In the genomic region with DNA sequence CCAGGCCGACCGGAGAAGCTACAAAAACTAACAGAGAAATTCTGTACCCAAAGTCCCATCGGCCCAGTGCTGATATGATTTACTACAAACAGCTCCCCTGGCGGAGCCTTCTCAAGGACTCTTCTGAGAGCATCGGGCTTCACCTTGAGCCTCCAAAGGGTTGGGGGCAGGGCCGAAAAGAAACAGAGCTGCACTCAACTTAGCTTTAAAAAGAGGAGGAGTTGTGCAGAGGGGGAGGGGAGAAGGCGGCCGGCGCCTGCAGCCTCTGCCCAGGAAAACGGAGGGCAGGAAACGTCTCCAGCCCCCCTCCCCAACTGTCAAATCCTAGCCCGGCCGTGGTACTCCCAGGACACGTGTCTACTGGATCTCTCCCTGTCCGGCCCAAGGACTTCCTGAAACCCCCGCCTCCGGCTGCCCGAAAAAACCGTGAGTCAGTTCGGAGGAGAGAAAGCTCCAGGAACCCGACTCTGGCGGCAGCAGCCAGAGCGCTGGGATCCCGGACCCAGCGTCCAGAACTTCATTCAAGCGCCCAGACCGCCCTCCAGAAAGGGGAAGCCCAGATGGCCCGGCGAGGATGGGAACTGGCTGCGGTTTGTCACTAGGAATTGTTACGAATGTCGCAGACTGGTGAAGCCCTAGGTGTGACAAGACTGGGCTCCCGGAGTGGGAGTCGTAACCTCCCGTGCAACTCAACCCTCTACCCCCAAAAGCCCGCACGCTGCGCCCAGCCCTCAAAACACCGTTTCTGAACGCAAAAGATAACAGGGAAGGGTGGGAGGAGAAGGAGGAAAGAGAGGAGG, we compare ENCODE assay signal across 8 cellular contexts. TPM values are rescaled to one million over a fixed set of nuclear protein-coding genes. Genes with fewer than 3 reads are reported as not detected.
DNase-seq lines count a peak whose midpoint lies in the region; ATAC-seq and TF ChIP-seq lines count a peak whose summit lies in the region.

No MANE protein-coding gene starts in this region.

- no peak overlapping the region for H3K23ac ChIP-seq in neuronal stem cell (ENCODE audit: low read depth, low read length, poor library complexity)

- H3K4ac ChIP-seq in neuronal stem cell (ENCODE audit: low read length) = no peak overlapping the region

- H3K27ac Mint-ChIP-seq in activated T-helper 1 cell treated with anti-CD3 and anti-CD28 coated beads, Interleukin-12 subunit alpha, Interleukin-12 subunit beta, Interleukin-2, Interleukin-4 antibody, amounts not matched to agents 30 ng/mL and 10 ng/mL and 1 ng/mL, durations not matched to agents 14 hours and 24 hours and 36 hours = no peak overlapping the region
- no peak overlapping the region for H3K27ac Mint-ChIP-seq in Caco-2 (ENCODE audit: unreplicated experiment)

- peaks cover 49% of the 10 kb centered on the region for H3K27me3 Mint-ChIP-seq in activated T-helper 1 cell treated with anti-CD3 and anti-CD28 coated beads, Interleukin-12 subunit alpha, Interleukin-12 subunit beta, Interleukin-2, Interleukin-4 antibody, amounts not matched to agents 30 ng/mL and 10 ng/mL and 1 ng/mL, durations not matched to agents 14 hours and 24 hours and 36 hours (ENCODE audit: insufficient read depth)
- H3K27me3 Mint-ChIP-seq in Caco-2 (ENCODE audit: insufficient read depth, unreplicated experiment) = peaks cover 2% of the 10 kb centered on the region

- H3K79me1 ChIP-seq in neuronal stem cell (ENCODE audit: low read depth, low read length) = no peaks in the 10 kb centered on the region

- H3K18ac ChIP-seq in neuronal stem cell (ENCODE audit: low read length) = no peak overlapping the region

- H3K9me3 ChIP-seq in neuronal stem cell (replicated peaks in 1 of 2; ENCODE audit: control insufficient read depth in 2 of 2, insufficient read depth in 1 of 2, low read depth in 1 of 2, low read length in 2 of 2) (no peaks in the 10 kb centered on the region), Caco-2 (no peaks in the 10 kb centered on the region)

- H3K36me3 Mint-ChIP-seq in activated T-helper 1 cell treated with anti-CD3 and anti-CD28 coated beads, Interleukin-12 subunit alpha, Interleukin-12 subunit beta, Interleukin-2, Interleukin-4 antibody, amounts not matched to agents 30 ng/mL and 10 ng/mL and 1 ng/mL, durations not matched to agents 14 hours and 24 hours and 36 hours (ENCODE audit: low read depth) = peaks cover 2% of the 10 kb centered on the region
- no peaks in the 10 kb centered on the region for H3K36me3 Mint-ChIP-seq in Caco-2 (ENCODE audit: insufficient read depth, unreplicated experiment)

- H3K4me1 Mint-ChIP-seq in activated T-helper 1 cell treated with anti-CD3 and anti-CD28 coated beads, Interleukin-12 subunit alpha, Interleukin-12 subunit beta, Interleukin-2, Interleukin-4 antibody, amounts not matched to agents 30 ng/mL and 10 ng/mL and 1 ng/mL, durations not matched to agents 14 hours and 24 hours and 36 hours (ENCODE audit: low read depth) = peaks cover 18% of the 10 kb centered on the region
- H3K4me1 Mint-ChIP-seq in Caco-2 (ENCODE audit: low read depth, unreplicated experiment) = no peaks in the 10 kb centered on the region

- H3K4me3 ChIP-seq in neuronal stem cell (ENCODE audit: low read length in 2 of 2) (peak overlapping the region; percentile 63 to 79), Caco-2 (ENCODE audit: low read depth, low read length) (no peak overlapping the region)

- no peak overlapping the region for H4K8ac ChIP-seq in neuronal stem cell (ENCODE audit: low read depth, low read length)

- no peak overlapping the region for H2AK5ac ChIP-seq in neuronal stem cell (ENCODE audit: low read depth, low read length)

- H3K14ac ChIP-seq in neuronal stem cell (ENCODE audit: low read length) = no peak overlapping the region

- no peak overlapping the region for H4K91ac ChIP-seq in neuronal stem cell (ENCODE audit: low read depth, low read length, poor library complexity)

- peak overlapping the region; percentile 92 for H3K4me2 ChIP-seq in neuronal stem cell (ENCODE audit: insufficient read depth, low read length, poor library complexity, severe bottlenecking)

- DNase-seq in CD1c-positive myeloid dendritic cell (ENCODE audit: extremely low spot score) = peak; percentile 51
- peak; percentile 4 for DNase-seq in MV-4-11 (lab: John Stamatoyannopoulos, UW)
- DNase-seq in activated T-helper 1 cell treated with anti-CD3 and anti-CD28 coated beads, Interleukin-12 subunit alpha, Interleukin-12 subunit beta, Interleukin-2, Interleukin-4 antibody, amounts not matched to agents 30 ng/mL and 10 ng/mL and 1 ng/mL, durations not matched to agents 14 hours and 24 hours and 36 hours (ENCODE audit: low spot score) = no peak
- peak; percentile 19 for DNase-seq in globus pallidus (ENCODE audit: low spot score)
- peak; percentile 78 for DNase-seq in neuronal stem cell (ENCODE audit: low spot score)
- DNase-seq in Caco-2 = no peak

- H2BK120ac ChIP-seq in neuronal stem cell (ENCODE audit: low read depth, low read length) = no peak overlapping the region

- WGBS in neuronal stem cell (ENCODE audit: extremely low coverage in 2 of 2, insufficient read length in 2 of 2, insufficient replicate concordance in 1 of 2), 2 donors = no CpG with 5 or more reads among the region's 40 CpGs

- peak overlapping the region; percentile 98 for H2AFZ ChIP-seq in neuronal stem cell (ENCODE audit: low read length)

- POLR2A ChIA-PET in Caco-2 (lab: Charles Lee) = no interaction called here

- no TSS peak for BruUV-seq in Caco-2 (replicated peaks; lab: Mats Ljungman, UMichigan)

- H3K9ac ChIP-seq in neuronal stem cell (ENCODE audit: low read depth, low read length, poor library complexity) = no peak overlapping the region

- no peak overlapping the region for H3K27ac ChIP-seq in neuronal stem cell (replicated peaks; ENCODE audit: low read length)

- no peak for TF ChIP-seq CTCF in Caco-2 (IDR thresholded peaks at IDR 0.05; ENCODE audit: insufficient read depth in 1 of 2, low read depth in 1 of 2, low read length in 1 of 2, severe bottlenecking in 1 of 2, unreplicated experiment in 1 of 2)

- no peaks in the 10 kb centered on the region for H3K27me3 ChIP-seq in neuronal stem cell (ENCODE audit: control insufficient read depth in 3 of 3, insufficient read depth in 3 of 3, low read depth in 1 of 3, low read length in 3 of 3)
- no peaks in the 10 kb centered on the region for H3K27me3 ChIP-seq in Caco-2 (replicated peaks; ENCODE audit: control insufficient read depth, insufficient read depth, low read length)

- ATAC-seq in GM18909 (IDR thresholded peaks at IDR 0.05; ENCODE audit: poor library complexity, unreplicated experiment) = peak; percentile 61
- no peak for ATAC-seq in HG03108 (IDR thresholded peaks at IDR 0.05; ENCODE audit: unreplicated experiment)

- H3K36me3 ChIP-seq in neuronal stem cell (replicated peaks in 1 of 2; ENCODE audit: control insufficient read depth in 2 of 2, insufficient read depth in 2 of 2, low read length in 2 of 2) (no peaks in the 10 kb centered on the region), Caco-2 (ENCODE audit: control insufficient read depth, insufficient read depth, low read length) (no peaks in the 10 kb centered on the region)

- peak overlapping the region; percentile 42 for H3K4me3 Mint-ChIP-seq in activated T-helper 1 cell treated with anti-CD3 and anti-CD28 coated beads, Interleukin-12 subunit alpha, Interleukin-12 subunit beta, Interleukin-2, Interleukin-4 antibody, amounts not matched to agents 30 ng/mL and 10 ng/mL and 1 ng/mL, durations not matched to agents 14 hours and 24 hours and 36 hours
- H3K4me3 Mint-ChIP-seq in Caco-2 (ENCODE audit: unreplicated experiment) = no peak overlapping the region

- H3K9me3 Mint-ChIP-seq in activated T-helper 1 cell treated with anti-CD3 and anti-CD28 coated beads, Interleukin-12 subunit alpha, Interleukin-12 subunit beta, Interleukin-2, Interleukin-4 antibody, amounts not matched to agents 30 ng/mL and 10 ng/mL and 1 ng/mL, durations not matched to agents 14 hours and 24 hours and 36 hours = no peaks in the 10 kb centered on the region
- H3K9me3 Mint-ChIP-seq in Caco-2 (ENCODE audit: unreplicated experiment) = no peaks in the 10 kb centered on the region

- peaks cover 1 to 10% of the 10 kb centered on the region in 2 donors for H3K4me1 ChIP-seq in neuronal stem cell (ENCODE audit: control insufficient read depth in 2 of 2, insufficient read depth in 1 of 2, low read depth in 1 of 2, low read length in 2 of 2)
- no peaks in the 10 kb centered on the region for H3K4me1 ChIP-seq in Caco-2

- intact Hi-C loops in activated T-helper 1 cell treated with anti-CD3 and anti-CD28 coated beads, Interleukin-12 subunit alpha, Interleukin-12 subunit beta, Interleukin-2, Interleukin-4 antibody, amounts not matched to agents 30 ng/mL and 10 ng/mL and 1 ng/mL, durations not matched to agents 14 hours and 24 hours and 36 hours (cut with micrococcal nuclease) = no loop called here
- intact Hi-C loops in Caco-2 (cut with micrococcal nuclease; ENCODE audit: unreplicated experiment) = no loop called here

- CTCF ChIA-PET in Caco-2 (lab: Charles Lee) = no interaction called here

- peak overlapping the region; percentile 7 for H2BK15ac ChIP-seq in neuronal stem cell (ENCODE audit: low read length)

- no peak overlapping the region for H2BK12ac ChIP-seq in neuronal stem cell (ENCODE audit: low read length)

- H2BK5ac ChIP-seq in neuronal stem cell (ENCODE audit: low read length) = peak overlapping the region; percentile 10

RNA-seq across cellular contexts. Expression of a gene that starts 1.0 kb away (rescaled TPM):
- total RNA-seq in activated T-helper 1 cell treated with anti-CD3 and anti-CD28 coated beads, Interleukin-12 subunit alpha, Interleukin-12 subunit beta, Interleukin-2, Interleukin-4 antibody, amounts not matched to agents 30 ng/mL and 10 ng/mL and 1 ng/mL, durations not matched to agents 14 hours and 24 hours and 36 hours = not detected in 2 replicates
- 0.64 TPM for polyA plus RNA-seq in neuronal stem cell (2013, experiment 1 of 2)
- polyA plus RNA-seq in neuronal stem cell (2013, experiment 2 of 2) = 0.57 TPM
- not detected in 2 replicates for total RNA-seq in Caco-2 (2022)

Comparison
In these comparisons a context has a peak if more than half of its experiments do, and no peak if none do; other contexts are left out.
1. DNase-seq: peak in CD1c-positive myeloid dendritic cell (single experiment), MV-4-11 (single experiment), globus pallidus (single experiment) and neuronal stem cell (single experiment); none in activated T-helper 1 cell treated with anti-CD3 and anti-CD28 coated beads, Interleukin-12 subunit alpha, Interleukin-12 subunit beta, Interleukin-2, Interleukin-4 antibody, amounts not matched to agents 30 ng/mL and 10 ng/mL and 1 ng/mL, durations not matched to agents 14 hours and 24 hours and 36 hours (single experiment) and Caco-2 (0 of 2).